10 cellular contexts compared by ENCODE assay signal in the genomic region with DNA sequence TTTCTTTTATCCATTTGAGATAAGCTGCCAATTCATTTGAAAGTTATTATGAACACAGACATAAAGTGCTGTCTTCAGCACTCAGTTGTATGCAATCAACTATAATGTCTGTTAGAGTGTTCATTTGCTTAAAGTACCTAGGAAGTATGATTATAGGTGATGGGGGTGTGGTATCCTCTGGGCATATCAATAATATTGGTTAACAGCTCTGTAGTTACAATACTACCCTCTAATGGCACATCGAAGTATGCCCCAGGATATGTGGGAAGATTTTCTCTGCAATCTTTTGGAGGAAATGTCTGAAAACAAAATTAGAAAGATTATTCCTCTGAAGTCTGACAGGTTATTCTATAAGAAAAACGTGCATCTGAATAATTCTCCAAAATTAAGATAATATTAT.
A peak's percentile ranks its signal among the peaks of the same experiment; 100 is the strongest.
DNase-seq lines count a peak whose midpoint lies in the region; FAIRE-seq and TF ChIP-seq lines count a peak whose summit lies in the region.
"Had no signal": no experiment of that assay in that cellular context is flagged by ENCODE, and none has a peak within 500 bp of the region (broad histone marks: within the 10 kb centered on the region; RNA-seq: fewer than 3 reads in every experiment).

No MANE protein-coding gene starts in this region.

- H3F3A ChIP-seq in neural cell (ENCODE audit: insufficient read depth, low read length, poor library complexity, severe bottlenecking), result no peaks in the 10 kb centered on the region

- H3K27me3 ChIP-seq in neural cell (ENCODE audit: insufficient read depth, low read depth, low read length), result no peaks in the 10 kb centered on the region
- H3K27me3 ChIP-seq in MG63, result no peaks in the 10 kb centered on the region
- H3K27me3 ChIP-seq: SJSA1 had no signal

- TF ChIP-seq CTCF in choroid plexus epithelial cell (conservative IDR thresholded peaks at IDR 0.05; ENCODE audit: low read depth, low read length) (peak; percentile 70), neural cell (IDR thresholded peaks at IDR 0.05; ENCODE audit: poor library complexity, severe bottlenecking) (peak; percentile 55)

- no peak for TF ChIP-seq EP300 in neural cell (conservative IDR thresholded peaks at IDR 0.05; ENCODE audit: poor library complexity, severe bottlenecking)

- no peaks in the 10 kb centered on the region for H3K9me3 ChIP-seq in neural cell (ENCODE audit: low read length)
- H3K9me3 ChIP-seq in MG63, result peaks cover 5% of the 10 kb centered on the region; the same call in 1 of the 2 replicates
- H3K9me3 ChIP-seq: SJSA1 had no signal

- H3K9me2 ChIP-seq in neural cell (ENCODE audit: insufficient read depth, low read length), result no peaks in the 10 kb centered on the region

- H3K36me3 ChIP-seq in neural cell (ENCODE audit: insufficient read depth, low read length), result no peaks in the 10 kb centered on the region
- no peaks in the 10 kb centered on the region for H3K36me3 ChIP-seq in MG63
- H3K36me3 ChIP-seq: SJSA1 had no signal

- no peak overlapping the region for H3K4me3 ChIP-seq in choroid plexus epithelial cell (ENCODE audit: low read depth, low read length)
- no peak overlapping the region for H3K4me3 ChIP-seq in neural cell (ENCODE audit: low read length)
- no peak overlapping the region for H3K4me3 ChIP-seq in MG63
- H3K4me3 ChIP-seq: SJSA1 had no signal

- no peak overlapping the region for H3K4me2 ChIP-seq in neural cell (ENCODE audit: low read length)

- no peak overlapping the region for H2AFZ ChIP-seq in neural cell (ENCODE audit: low read depth, low read length)

- no peak for FAIRE-seq in frontal cortex (lab: Jason Lieb, UNC)

- no peak overlapping the region for H3K9ac ChIP-seq in neural cell (ENCODE audit: low read length)

- peak; percentile 65 for TF ChIP-seq RAD21 in neural cell (conservative IDR thresholded peaks at IDR 0.05)

- peak; percentile 8 for DNase-seq in DMS153 treated with DMSO at 0.1 percent for 48 hours (lab: John Stamatoyannopoulos, UW; ENCODE audit: unreplicated experiment)
- DNase-seq in LHCN-M2 (ENCODE audit: low read depth), result peak; percentile 32
- DNase-seq in choroid plexus epithelial cell (ENCODE audit: low read depth), result peak; percentile 63
- no peak for DNase-seq in MG63
- DNase-seq in frontal cortex (ENCODE audit: low spot score in 2 of 2), result no peak
- DNase-seq in DMS79 treated with DMSO at 0.1 percent for 48 hours (lab: John Stamatoyannopoulos, UW), result no peak
- DNase-seq: activated effector memory CD4-positive, alpha-beta T cell treated with anti-CD3 and anti-CD28 coated beads, Interleukin-2, amount 50 U/mL, for 16 hours had no signal

- no peaks in the 10 kb centered on the region for H4K20me1 ChIP-seq in neural cell (ENCODE audit: insufficient read depth)

- H3K27ac ChIP-seq in neural cell (ENCODE audit: low read length), result no peak overlapping the region
- H3K27ac ChIP-seq: HL-60, SJSA1 had no signal

- H3K79me2 ChIP-seq in neural cell (replicated peaks; ENCODE audit: insufficient read depth, low read length), result no peaks in the 10 kb centered on the region

TF ChIP-seq in neural cell, 6 proteins besides CTCF, POLR2A, EP300 and RAD21:
- TF ChIP-seq SMC3 (conservative IDR thresholded peaks at IDR 0.05; ENCODE audit: poor library complexity) (peak; percentile 60), TAF1 (IDR thresholded peaks at IDR 0.05; ENCODE audit: low read depth) (no peak), MXI1 (conservative IDR thresholded peaks at IDR 0.05; ENCODE audit: poor library complexity, severe bottlenecking) (no peak)

Comparison
In these comparisons a context has a peak if more than half of its experiments do, and no peak if none do; other contexts are left out.
1. DNase-seq: peak in DMS153 treated with DMSO at 0.1 percent for 48 hours (single experiment), LHCN-M2 (single experiment) and choroid plexus epithelial cell (single experiment); none in MG63 (single experiment), frontal cortex (0 of 2) and DMS79 treated with DMSO at 0.1 percent for 48 hours (single experiment).